Comparison of ENCODE assay signal across 19 cellular contexts in genomic region chr15:68615301-68615700, GRCh38. TPM values are rescaled to one million over a fixed set of nuclear protein-coding genes. Genes with fewer than 3 reads are reported as not detected.
DNase-seq lines count a peak whose midpoint lies in the region; ATAC-seq and TF ChIP-seq lines count a peak whose summit lies in the region.
"Had no signal": no experiment of that assay in that cellular context is flagged by ENCODE, and none has a peak within 500 bp of the region (broad histone marks: within the 10 kb centered on the region; RNA-seq: fewer than 3 reads in every experiment).

No MANE protein-coding gene starts in this region.

- no peaks in the 10 kb centered on the region for H3K36me3 Mint-ChIP-seq in endothelial cell (ENCODE audit: low read depth, unreplicated experiment)
- H3K36me3 Mint-ChIP-seq: CD14-positive monocyte had no signal

- no peak for TF ChIP-seq CTCF in endothelial cell (IDR thresholded peaks at IDR 0.05; ENCODE audit: unreplicated experiment)

- peak overlapping the region; percentile 85 for H3K27ac ChIP-seq in mesodermal cell (ENCODE audit: low read depth, low read length, severe bottlenecking)
- H3K27ac ChIP-seq: 22Rv1 had no signal

- WGBS in mesodermal cell (ENCODE audit: insufficient coverage in 2 of 2), 2 experiments: 100% methylated on average over 1 of the region's 1 CpG; no CpG with 5 or more reads in 1 of the 2 experiments

- H3K9me3 ChIP-seq in mesodermal cell (ENCODE audit: control insufficient read depth, low read length): no peaks in the 10 kb centered on the region

- no peak overlapping the region for H3K4me3 ChIP-seq in mesodermal cell (ENCODE audit: extremely low read depth, insufficient read depth, low read length, poor library complexity, severe bottlenecking)
- H3K4me3 ChIP-seq: GM12878 had no signal

- DNase-seq in NCI-H82 (lab: John Stamatoyannopoulos, UW): peak; percentile 25
- DNase-seq in NCI-H82 treated with DMSO at 0.1 percent for 48 hours (lab: John Stamatoyannopoulos, UW; ENCODE audit: unreplicated experiment): no peak
- no peak for DNase-seq in endothelial cell (ENCODE audit: low spot score)
- DNase-seq in superior temporal gyrus (ENCODE audit: extremely low spot score): peak; percentile 65
- no peak for DNase-seq in stimulated activated CD8-positive, alpha-beta memory T cell treated with anti-CD3 and anti-CD28 coated beads, Interleukin-4, amount 100 ng/mL, for 48 hours
- DNase-seq: activated CD4-positive, alpha-beta T cell treated with anti-CD3 and anti-CD28 coated beads, Interleukin-2, amount 50 U/mL, for 48 hours; activated T-cell treated with anti-CD3 and anti-CD28 coated beads for 4 hours; NCI-H1105; OCI-M1; stimulated activated naive CD4-positive, alpha-beta T cell treated with Interleukin-2 at 50 U/mL for 16 hours had no signal

- H3K4me3 Mint-ChIP-seq in endothelial cell (ENCODE audit: unreplicated experiment): no peak overlapping the region
- H3K4me3 Mint-ChIP-seq: CD14-positive monocyte; H9; T-helper 1 cell treated with Interleukin-12 subunit alpha and Interleukin-12 subunit beta and Interleukin-4 antibody, amounts not matched to agents 30 μg/mL and 1 μg/mL, for 36 hours; WTC11 had no signal

- no peaks in the 10 kb centered on the region for H3K9me3 Mint-ChIP-seq in endothelial cell (ENCODE audit: unreplicated experiment)
- H3K9me3 Mint-ChIP-seq: CD14-positive monocyte; H9; T-helper 1 cell treated with Interleukin-12 subunit alpha and Interleukin-12 subunit beta and Interleukin-4 antibody, amounts not matched to agents 30 μg/mL and 1 μg/mL, for 36 hours had no signal

- peak overlapping the region; percentile 79 for H3K27ac Mint-ChIP-seq in endothelial cell (ENCODE audit: unreplicated experiment)
- H3K27ac Mint-ChIP-seq: CD14-positive monocyte; T-helper 1 cell treated with Interleukin-12 subunit alpha and Interleukin-12 subunit beta and Interleukin-4 antibody, amounts not matched to agents 30 μg/mL and 1 μg/mL, for 36 hours; WTC11 had no signal

- no peak for ATAC-seq in HG03196 (IDR thresholded peaks at IDR 0.05; ENCODE audit: unreplicated experiment)
- ATAC-seq in GM21360 (IDR thresholded peaks at IDR 0.05; ENCODE audit: unreplicated experiment): no peak
- ATAC-seq: GM12878 had no signal

- peaks cover 1% of the 10 kb centered on the region for H3K27me3 Mint-ChIP-seq in endothelial cell (ENCODE audit: unreplicated experiment)

- no peaks in the 10 kb centered on the region for H3K36me3 ChIP-seq in mesodermal cell (ENCODE audit: control insufficient read depth, insufficient read depth, low read length)

- H3K4me1 ChIP-seq in mesodermal cell (ENCODE audit: control insufficient read depth, insufficient read depth, low read length, poor library complexity, severe bottlenecking): peaks cover 25% of the 10 kb centered on the region

- H3K4me1 Mint-ChIP-seq in endothelial cell (ENCODE audit: unreplicated experiment): peaks cover 79% of the 10 kb centered on the region

RNA-seq across cellular contexts. Expression of gene CORO2B, which starts 36.5 kb away (rescaled TPM):
- total RNA-seq in endothelial cell (ENCODE audit: unreplicated experiment): 71.7 TPM
- polyA plus RNA-seq in mesodermal cell (2013, experiment 1 of 2): 8.3 TPM
- polyA plus RNA-seq in mesodermal cell (2013, experiment 2 of 2): 5.4 TPM
- polyA plus RNA-seq: CD14-positive monocyte had no signal

Comparison
In these comparisons a context has a peak if more than half of its experiments do, and no peak if none do; other contexts are left out.
1. DNase-seq: peak in NCI-H82 (single experiment) and superior temporal gyrus (single experiment); none in NCI-H82 treated with DMSO at 0.1 percent for 48 hours (single experiment), endothelial cell (single experiment) and stimulated activated CD8-positive, alpha-beta memory T cell treated with anti-CD3 and anti-CD28 coated beads, Interleukin-4, amount 100 ng/mL, for 48 hours (single experiment).